In genomic region chr1:183497218-183497617, GRCh38 we compare ENCODE assay signal across 22 cellular contexts.
"Had no signal": no experiment of that assay in that cellular context is flagged by ENCODE, and none has a peak within 500 bp of the region (broad histone marks: within the 10 kb centered on the region; RNA-seq: fewer than 3 reads in every experiment).

No MANE protein-coding gene starts in this region.

- H3K4me3 Mint-ChIP-seq: activated CD4-positive, alpha-beta memory T cell treated with anti-CD3 and anti-CD28 coated beads for 36 hours; activated naive CD4-positive, alpha-beta T cell treated with anti-CD3 and anti-CD28 coated beads for 36 hours; endodermal cell; nephron; T-cell had no signal

- H3K4me2 ChIP-seq: smooth muscle cell had no signal

- H2AFZ ChIP-seq: parathyroid adenoma had no signal

- DNase-seq: activated CD4-positive, alpha-beta memory T cell treated with anti-CD3 and anti-CD28 coated beads for 36 hours; activated naive CD4-positive, alpha-beta T cell treated with anti-CD3 and anti-CD28 coated beads for 36 hours; activated T-cell treated with anti-CD3 and anti-CD28 coated beads, Interleukin-2, amount 50 U/mL, for 1 hour; body of pancreas; dorsolateral prefrontal cortex; endodermal cell; foreskin melanocyte; glutamatergic neuron; hippocampal formation; islet precursor cell; lower lobe of right lung; right lobe of liver; stimulated activated CD4-positive, alpha-beta T cell treated with anti-CD3 and anti-CD28 coated beads, Interleukin-4, amount 100 ng/mL, for 1 hour; stimulated activated naive CD8-positive, alpha-beta T cell treated with anti-CD3 and anti-CD28 coated beads, Interleukin-15, amount 100 ng/mL, for 72 hours; T-cell; transverse colon; WERI-Rb-1 had no signal

- H3K9ac ChIP-seq: parathyroid adenoma had no signal

- H3K4me3 ChIP-seq: body of pancreas, dorsolateral prefrontal cortex, lower lobe of right lung, right lobe of liver, smooth muscle cell, suprapubic skin, transverse colon had no signal

- H3K9me3 ChIP-seq: body of pancreas, lower lobe of right lung, right lobe of liver, suprapubic skin, transverse colon had no signal

- H3K27ac ChIP-seq: body of pancreas, dorsolateral prefrontal cortex, lower lobe of right lung, parathyroid adenoma, right lobe of liver, suprapubic skin, transverse colon, WERI-Rb-1 had no signal

- H3K27me3 Mint-ChIP-seq: activated CD4-positive, alpha-beta memory T cell treated with anti-CD3 and anti-CD28 coated beads for 36 hours; stimulated activated naive CD8-positive, alpha-beta T cell treated with anti-CD3 and anti-CD28 coated beads, Interleukin-15, amount 100 ng/mL, for 72 hours; T-cell had no signal

- H3K36me3 ChIP-seq: lower lobe of right lung, right lobe of liver, suprapubic skin, transverse colon, WERI-Rb-1 had no signal

- FAIRE-seq: colon had no signal

- H3K27ac Mint-ChIP-seq: activated CD4-positive, alpha-beta memory T cell treated with anti-CD3 and anti-CD28 coated beads for 36 hours; activated naive CD4-positive, alpha-beta T cell treated with anti-CD3 and anti-CD28 coated beads for 36 hours; endodermal cell; nephron had no signal

- H3K4me1 ChIP-seq: body of pancreas, parathyroid adenoma, right lobe of liver, suprapubic skin had no signal

- H3K4me1 Mint-ChIP-seq: nephron had no signal

- H3K9me3 Mint-ChIP-seq: activated CD4-positive, alpha-beta memory T cell treated with anti-CD3 and anti-CD28 coated beads for 36 hours; activated naive CD4-positive, alpha-beta T cell treated with anti-CD3 and anti-CD28 coated beads for 36 hours; nephron; stimulated activated naive CD8-positive, alpha-beta T cell treated with anti-CD3 and anti-CD28 coated beads, Interleukin-15, amount 100 ng/mL, for 72 hours; T-cell had no signal

- H3K36me3 Mint-ChIP-seq: T-cell had no signal

- ATAC-seq: body of pancreas; lower lobe of right lung; right lobe of liver; stimulated activated naive CD8-positive, alpha-beta T cell treated with anti-CD3 and anti-CD28 coated beads, Interleukin-15, amount 100 ng/mL, for 72 hours; T-cell had no signal

- H3K27me3 ChIP-seq: body of pancreas, dorsolateral prefrontal cortex, right lobe of liver, suprapubic skin, transverse colon had no signal
